Comparison of ENCODE assay signal across 25 cellular contexts in the genomic region with DNA sequence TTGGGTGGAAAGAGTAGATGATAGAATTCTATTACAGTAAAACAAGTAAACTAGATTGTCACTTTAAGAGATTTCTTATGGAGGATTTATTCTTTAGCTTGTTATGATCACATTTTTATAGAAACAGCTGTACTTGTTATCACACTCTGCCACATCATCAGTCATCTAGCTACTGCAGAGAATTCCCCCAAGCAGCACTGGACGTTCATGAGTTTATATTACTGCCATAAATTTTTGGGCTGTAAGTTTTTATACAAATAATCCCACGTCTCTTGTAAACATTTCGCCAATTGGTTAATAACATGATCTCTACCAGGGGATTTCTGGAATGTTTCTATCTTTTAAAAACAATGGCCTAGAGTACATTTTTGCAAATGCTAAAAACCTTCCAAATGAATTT.
"Had no signal": no experiment of that assay in that cellular context is flagged by ENCODE, and none has a peak within 500 bp of the region (broad histone marks: within the 10 kb centered on the region; RNA-seq: fewer than 3 reads in every experiment).

No MANE protein-coding gene starts in this region.

- H3K36me3 ChIP-seq: adrenal gland, esophagus muscularis mucosa, gastrocnemius medialis, heart left ventricle, lower lobe of right lung, neural progenitor cell, right atrium auricular region, WERI-Rb-1 had no signal

- H3K27ac Mint-ChIP-seq: activated CD4-positive, alpha-beta T cell treated with anti-CD3 and anti-CD28 coated beads for 36 hours; activated CD8-positive, alpha-beta T cell treated with anti-CD3 and anti-CD28 coated beads for 36 hours; immature natural killer cell; mesothelial cell of epicardium; neural progenitor cell; T-helper 17 cell had no signal

- H3K27me3 Mint-ChIP-seq: activated CD4-positive, alpha-beta T cell treated with anti-CD3 and anti-CD28 coated beads for 36 hours; activated CD8-positive, alpha-beta T cell treated with anti-CD3 and anti-CD28 coated beads for 36 hours; T-helper 17 cell had no signal

- DNase-seq: activated CD4-positive, alpha-beta T cell treated with anti-CD3 and anti-CD28 coated beads for 36 hours; activated CD8-positive, alpha-beta T cell treated with anti-CD3 and anti-CD28 coated beads for 36 hours; activated effector memory CD4-positive, alpha-beta T cell treated with Interleukin-2 at 50 U/mL for 16 hours; activated naive CD4-positive, alpha-beta T cell treated with anti-CD3 and anti-CD28 coated beads, Interleukin-2, amount 50 U/mL, for 16 hours; activated T-cell treated with anti-CD3 and anti-CD28 coated beads, Interleukin-2, amount 50 U/mL, for 4 hours; adrenal gland; caudate nucleus; effector CD4-positive, alpha-beta T cell; gastrocnemius medialis; heart left ventricle; immature natural killer cell; left cardiac atrium; lower lobe of right lung; small intestine; stimulated activated CD4-positive, alpha-beta T cell treated with anti-CD3 and anti-CD28 coated beads, Interleukin-4, amount 100 ng/mL, for 4 hours; stimulated activated CD8-positive, alpha-beta memory T cell treated with anti-CD3 and anti-CD28 coated beads, Interleukin-4, amount 100 ng/mL, for 48 hours; stimulated activated naive CD4-positive, alpha-beta T cell treated with Interleukin-2 at 50 U/mL for 16 hours; T-helper 17 cell; trophoblast cell; WERI-Rb-1 had no signal

- H3K4me1 Mint-ChIP-seq: activated CD4-positive, alpha-beta T cell treated with anti-CD3 and anti-CD28 coated beads for 36 hours; immature natural killer cell; neural progenitor cell; T-helper 17 cell had no signal

- H3K4me3 Mint-ChIP-seq: activated CD4-positive, alpha-beta T cell treated with anti-CD3 and anti-CD28 coated beads for 36 hours; activated CD8-positive, alpha-beta T cell treated with anti-CD3 and anti-CD28 coated beads for 36 hours; activated T-cell treated with anti-CD3 and anti-CD28 coated beads, Interleukin-2, amount 50 U/mL, for 4 hours; immature natural killer cell; mesothelial cell of epicardium; neural progenitor cell; T-helper 17 cell had no signal

- H3K36me3 Mint-ChIP-seq: immature natural killer cell, mesothelial cell of epicardium, neural progenitor cell had no signal

- H3K27me3 ChIP-seq: adrenal gland, esophagus muscularis mucosa, gastrocnemius medialis, heart left ventricle, neural progenitor cell, right atrium auricular region had no signal

- H3K9me3 ChIP-seq: adrenal gland, esophagus muscularis mucosa, gastrocnemius medialis, heart left ventricle, lower lobe of right lung, right atrium auricular region had no signal

- H3K9me3 Mint-ChIP-seq: activated T-cell treated with anti-CD3 and anti-CD28 coated beads, Interleukin-2, amount 50 U/mL, for 4 hours; immature natural killer cell; neural progenitor cell had no signal

- H3K4me1 ChIP-seq: adrenal gland, esophagus muscularis mucosa, gastrocnemius medialis, heart left ventricle, lower lobe of right lung, neural progenitor cell, right atrium auricular region had no signal

- H3K27ac ChIP-seq: adrenal gland, coronary artery, esophagus muscularis mucosa, gastrocnemius medialis, heart left ventricle, lower lobe of right lung, neural progenitor cell, right atrium auricular region, WERI-Rb-1 had no signal

- H3K4me3 ChIP-seq: adrenal gland, coronary artery, esophagus muscularis mucosa, gastrocnemius medialis, heart left ventricle, lower lobe of right lung, neural progenitor cell, right atrium auricular region had no signal
